ENCODE assay signal across 9 cellular contexts in genomic region chr21:17045214-17045835, GRCh38.
DNase-seq lines count a peak whose midpoint lies in the region; ATAC-seq and TF ChIP-seq lines count a peak whose summit lies in the region.
"Had no signal": no experiment of that assay in that cellular context is flagged by ENCODE, and none has a peak within 500 bp of the region (broad histone marks: within the 10 kb centered on the region; RNA-seq: fewer than 3 reads in every experiment).

No MANE protein-coding gene starts in this region.

- no peaks in the 10 kb centered on the region for H3K36me3 Mint-ChIP-seq in naive thymus-derived CD4-positive, alpha-beta T cell

- H3K9me3 ChIP-seq in psoas muscle (peaks cover 5% of the 10 kb centered on the region), uterus (no peaks in the 10 kb centered on the region)
- H3K9me3 ChIP-seq in naive thymus-derived CD4-positive, alpha-beta T cell (ENCODE audit: control insufficient read depth in 2 of 3, low read length in 3 of 3) = no peaks in the 10 kb centered on the region

- H3K27me3 Mint-ChIP-seq in naive thymus-derived CD4-positive, alpha-beta T cell = no peaks in the 10 kb centered on the region
- H3K27me3 Mint-ChIP-seq: stimulated activated naive CD8-positive, alpha-beta T cell treated with anti-CD3 and anti-CD28 coated beads, Interleukin-15, Interleukin-2, amounts not matched to agents 100 ng/mL and 50 ng/mL, for 24 hours had no signal

- TF ChIP-seq CTCF in psoas muscle (IDR thresholded peaks at IDR 0.05) = peak; percentile 43
- peak in 2 of 4 experiments; percentile 12 to 18 for TF ChIP-seq CTCF in uterus (IDR thresholded peaks at IDR 0.05)

- TF ChIP-seq POLR2A in uterus (IDR thresholded peaks at IDR 0.05) = no peak
- TF ChIP-seq POLR2A in GM18505 (IDR thresholded peaks at IDR 0.05; ENCODE audit: borderline replicate concordance, extremely low read depth, insufficient read depth, insufficient read length) = no peak

- H3K27me3 ChIP-seq in H7 (ENCODE audit: control insufficient read depth, insufficient read depth, low read length) = no peaks in the 10 kb centered on the region
- H3K27me3 ChIP-seq in psoas muscle (ENCODE audit: insufficient read depth in 3 of 3, low read length in 2 of 3) = no peaks in the 10 kb centered on the region
- H3K27me3 ChIP-seq in uterus = no peaks in the 10 kb centered on the region
- H3K27me3 ChIP-seq in naive thymus-derived CD4-positive, alpha-beta T cell (ENCODE audit: control insufficient read depth in 2 of 2, insufficient read depth in 2 of 2, low read length in 2 of 2) = no peaks in the 10 kb centered on the region

- no peak overlapping the region for H3K4me3 Mint-ChIP-seq in naive thymus-derived CD4-positive, alpha-beta T cell
- H3K4me3 Mint-ChIP-seq: stimulated activated naive CD8-positive, alpha-beta T cell treated with anti-CD3 and anti-CD28 coated beads, Interleukin-15, Interleukin-2, amounts not matched to agents 100 ng/mL and 50 ng/mL, for 24 hours had no signal

- intact Hi-C loops in psoas muscle (cut with DNase I) (no loop called here), uterus (cut with DNase I; ENCODE audit: low total_unique reads) (no loop called here)
- intact Hi-C loops in naive thymus-derived CD4-positive, alpha-beta T cell (cut with micrococcal nuclease) = no loop called here

- H3K4me1 Mint-ChIP-seq in naive thymus-derived CD4-positive, alpha-beta T cell = no peaks in the 10 kb centered on the region

- peak; percentile 24 for DNase-seq in H7
- peak; percentile 3 for DNase-seq in NCI-H524 treated with DMSO at 0.1 percent for 48 hours (lab: John Stamatoyannopoulos, UW)
- DNase-seq in psoas muscle = no peak
- DNase-seq in uterus = no peak
- no peak for DNase-seq in naive thymus-derived CD4-positive, alpha-beta T cell

- ATAC-seq in esophagus mucosa (peak; percentile 26), psoas muscle (peak in 2 of 4 donors; percentile 38 to 59), HG02588 (IDR thresholded peaks at IDR 0.05; ENCODE audit: unreplicated experiment) (no peak), GM18505 (IDR thresholded peaks at IDR 0.05; ENCODE audit: unreplicated experiment) (no peak)
- no peak for ATAC-seq in naive thymus-derived CD4-positive, alpha-beta T cell

- no peaks in the 10 kb centered on the region for H3K36me3 ChIP-seq in H7 (replicated peaks; ENCODE audit: control insufficient read depth, insufficient read depth, low read length)
- H3K36me3 ChIP-seq in psoas muscle (ENCODE audit: insufficient read depth in 1 of 2, low read depth in 1 of 2) = no peaks in the 10 kb centered on the region
- no peaks in the 10 kb centered on the region for H3K36me3 ChIP-seq in uterus
- no peaks in the 10 kb centered on the region for H3K36me3 ChIP-seq in naive thymus-derived CD4-positive, alpha-beta T cell (ENCODE audit: control insufficient read depth in 2 of 3, insufficient read depth in 3 of 3, low read length in 3 of 3)

- H3K9me3 Mint-ChIP-seq in naive thymus-derived CD4-positive, alpha-beta T cell = peaks cover 2 to 22% (median 11%) of the 10 kb centered on the region in 11 donors

- no peak overlapping the region for H3K27ac Mint-ChIP-seq in naive thymus-derived CD4-positive, alpha-beta T cell
- H3K27ac Mint-ChIP-seq: stimulated activated naive CD8-positive, alpha-beta T cell treated with anti-CD3 and anti-CD28 coated beads, Interleukin-15, Interleukin-2, amounts not matched to agents 100 ng/mL and 50 ng/mL, for 24 hours had no signal

- H3K27ac ChIP-seq in psoas muscle (no peak overlapping the region), uterus (peak overlapping the region in 1 of 2 donors; percentile 20)
- H3K27ac ChIP-seq in naive thymus-derived CD4-positive, alpha-beta T cell (ENCODE audit: low read depth, low read length) = no peak overlapping the region

- H3K4me1 ChIP-seq in psoas muscle = no peaks in the 10 kb centered on the region
- no peaks in the 10 kb centered on the region for H3K4me1 ChIP-seq in uterus
- no peaks in the 10 kb centered on the region for H3K4me1 ChIP-seq in naive thymus-derived CD4-positive, alpha-beta T cell (ENCODE audit: control insufficient read depth in 2 of 2, insufficient read depth in 2 of 2, low read length in 2 of 2)

- WGBS in psoas muscle, 3 donors = 3 to 69% (median 29%) methylated on average over 1 of the region's 1 CpG

- H3K4me3 ChIP-seq in H7 (ENCODE audit: insufficient read depth, low read depth, low read length) (no peak overlapping the region), psoas muscle (no peak overlapping the region), uterus (no peak overlapping the region)
- H3K4me3 ChIP-seq in naive thymus-derived CD4-positive, alpha-beta T cell (ENCODE audit: low read length) = no peak overlapping the region

- POLR2A ChIA-PET in naive thymus-derived CD4-positive, alpha-beta T cell (lab: Charles Lee) = no interaction called here

- CTCF ChIA-PET in naive thymus-derived CD4-positive, alpha-beta T cell (lab: Charles Lee) = no interaction called here

Comparison
In these comparisons a context has a peak if more than half of its experiments do, and no peak if none do; other contexts are left out.
1. DNase-seq: peak in H7 (single experiment) and NCI-H524 treated with DMSO at 0.1 percent for 48 hours (single experiment); none in psoas muscle (0 of 2), uterus (0 of 2) and naive thymus-derived CD4-positive, alpha-beta T cell (0 of 9).